8 cellular contexts compared by ENCODE assay signal in genomic region chr17:1108810-1109605, GRCh38.
DNase-seq lines count a peak whose midpoint lies in the region; ATAC-seq and TF ChIP-seq lines count a peak whose summit lies in the region.

No MANE protein-coding gene starts in this region.

- BruUV-seq in PC-9 (replicated peaks; lab: Mats Ljungman, UMichigan), result no TSS peak

- H3K4me2 ChIP-seq in PC-9, result peak overlapping the region; percentile 88

- no peaks in the 10 kb centered on the region for H3K36me3 Mint-ChIP-seq in osteocyte (ENCODE audit: unreplicated experiment)

- H3K4me3 ChIP-seq in AG10803 (ENCODE audit: low read length), result peak overlapping the region; percentile 79
- peak overlapping the region; percentile 89 for H3K4me3 ChIP-seq in PC-9
- H3K4me3 ChIP-seq in urinary bladder (ENCODE audit: low read depth, low read length), result peak overlapping the region; percentile 64

- no peaks in the 10 kb centered on the region for H3K27me3 Mint-ChIP-seq in osteocyte (ENCODE audit: unreplicated experiment)

- peaks cover 49% of the 10 kb centered on the region for H3K4me1 Mint-ChIP-seq in osteocyte (ENCODE audit: unreplicated experiment)

- ATAC-seq in GM21576 (IDR thresholded peaks at IDR 0.05; ENCODE audit: unreplicated experiment), result peak; percentile 35
- peak; percentile 14 for ATAC-seq in foreskin keratinocyte
- no peak for ATAC-seq in HG03565 (IDR thresholded peaks at IDR 0.05; ENCODE audit: unreplicated experiment)

- DNase-seq in AG10803 (ENCODE audit: low read depth) (peak; percentile 63), PC-9 (peak in 1 of 2 experiments; percentile 49), foreskin keratinocyte (peak in 1 of 2 donors; percentile 21), osteocyte (ENCODE audit: extremely low spot score, unreplicated experiment) (no peak)
- DNase-seq in activated effector memory CD4-positive, alpha-beta T cell treated with Interleukin-2 at 50 U/mL for 16 hours, result peak; percentile 65

- H2AFZ ChIP-seq in PC-9, result peak overlapping the region; percentile 92

- peaks cover 26% of the 10 kb centered on the region for H3F3A ChIP-seq in PC-9 (ENCODE audit: insufficient read depth, low read depth)

- CTCF ChIA-PET in PC-9 (lab: Charles Lee), result interaction anchor here (1.1 to 1.2 kb wide), 2 partner anchors 14 to 51 kb away, joined by 3 read pairs; no protein-coding TSS in a partner anchor

- peaks cover 5% of the 10 kb centered on the region; the same call in 1 of the 2 replicates for H4K20me1 ChIP-seq in PC-9 (ENCODE audit: insufficient read depth)

- POLR2A ChIA-PET in PC-9 (lab: Charles Lee; ENCODE audit: unreplicated experiment), result no interaction called here

- H3K9me3 Mint-ChIP-seq in osteocyte (ENCODE audit: unreplicated experiment), result no peaks in the 10 kb centered on the region

- intact Hi-C loops in PC-9 (cut with micrococcal nuclease; ENCODE audit: unreplicated experiment), result no loop called here

- H3K79me2 ChIP-seq in PC-9 (ENCODE audit: low read depth), result peaks cover 18% of the 10 kb centered on the region

- peak overlapping the region; percentile 97 for H3K27ac ChIP-seq in PC-9
- H3K27ac ChIP-seq in foreskin keratinocyte, result peak overlapping the region; percentile 80
- H3K27ac ChIP-seq in urinary bladder (ENCODE audit: low read depth), result peak overlapping the region; percentile 91

- peak overlapping the region; percentile 78 for H3K4me3 Mint-ChIP-seq in osteocyte (ENCODE audit: unreplicated experiment)

- H3K27me3 ChIP-seq in PC-9 (ENCODE audit: insufficient read depth, low read depth) (no peaks in the 10 kb centered on the region), foreskin keratinocyte (no peaks in the 10 kb centered on the region)

- WGBS in urinary bladder, result under 1% methylated on average over 96 of the region's 99 CpGs

- H3K36me3 ChIP-seq in PC-9 (ENCODE audit: low read depth) (no peaks in the 10 kb centered on the region), urinary bladder (ENCODE audit: insufficient read depth) (no peaks in the 10 kb centered on the region)

- peaks cover 46% of the 10 kb centered on the region for H3K4me1 ChIP-seq in PC-9 (replicated peaks; ENCODE audit: insufficient read depth)
- H3K4me1 ChIP-seq in foreskin keratinocyte, result peaks cover 19% of the 10 kb centered on the region
- H3K4me1 ChIP-seq in urinary bladder (ENCODE audit: insufficient read depth), result peaks cover 5% of the 10 kb centered on the region

- H3K9me2 ChIP-seq in PC-9 (ENCODE audit: insufficient read depth), result no peaks in the 10 kb centered on the region

- TF ChIP-seq CTCF in AG10803 (conservative IDR thresholded peaks at IDR 0.05; ENCODE audit: low read length) (no peak), PC-9 (conservative IDR thresholded peaks at IDR 0.05) (no peak), foreskin keratinocyte (conservative IDR thresholded peaks at IDR 0.05) (no peak), osteocyte (IDR thresholded peaks at IDR 0.05) (no peak)

- no peaks in the 10 kb centered on the region for H3K9me3 ChIP-seq in PC-9 (ENCODE audit: insufficient read depth, low read depth)

- peak overlapping the region; percentile 85 for H3K27ac Mint-ChIP-seq in osteocyte (ENCODE audit: unreplicated experiment)
